In genomic region chr19:1276620-1277007, GRCh38 we compare ENCODE assay signal across 8 cellular contexts. TPM values are rescaled to one million over a fixed set of nuclear protein-coding genes. Genes with fewer than 3 reads are reported as not detected.
DNase-seq lines count a peak whose midpoint lies in the region; ATAC-seq lines count a peak whose summit lies in the region.

No MANE protein-coding gene starts in this region.

- CTCF ChIA-PET in activated CD4-positive, alpha-beta T cell treated with anti-CD3 and anti-CD28 coated beads, Interleukin-2, amount 10 ng/mL, durations not matched to agents 7 days and 5 days (lab: Charles Lee) = interaction anchor here (0.7 to 1.8 kb wide), 2 partner anchors 10 to 107 kb away, joined by 3 to 12 read pairs; partner anchors contain the start of gene NDUFS7

- no peaks in the 10 kb centered on the region for H3K9me3 Mint-ChIP-seq in activated CD4-positive, alpha-beta T cell treated with anti-CD3 and anti-CD28 coated beads, Interleukin-2, amount 10 ng/mL, durations not matched to agents 7 days and 5 days
- no peaks in the 10 kb centered on the region for H3K9me3 Mint-ChIP-seq in activated T-cell treated with anti-CD3 and anti-CD28 coated beads, Interleukin-2, amount 50 U/mL, for 4 hours

- H3K4me3 ChIP-seq in iPS-18c (ENCODE audit: insufficient read depth, low read depth, low read length) = peak overlapping the region; percentile 89

- ATAC-seq in activated T-cell treated with anti-CD3 and anti-CD28 coated beads, Interleukin-2, amount 50 U/mL, for 4 hours = no peak
- ATAC-seq in HG03432 (IDR thresholded peaks at IDR 0.05; ENCODE audit: unreplicated experiment) = no peak

- H3K27me3 Mint-ChIP-seq in activated CD4-positive, alpha-beta T cell treated with anti-CD3 and anti-CD28 coated beads, Interleukin-2, amount 10 ng/mL, durations not matched to agents 7 days and 5 days = no peaks in the 10 kb centered on the region
- H3K27me3 Mint-ChIP-seq in activated T-cell treated with anti-CD3 and anti-CD28 coated beads, Interleukin-2, amount 50 U/mL, for 4 hours (ENCODE audit: low read depth) = no peaks in the 10 kb centered on the region

- H3K9me3 ChIP-seq in iPS-18c (ENCODE audit: control insufficient read depth, insufficient read depth, low read length) = no peaks in the 10 kb centered on the region

- peak overlapping the region; percentile 88 for H3K4me3 Mint-ChIP-seq in activated CD4-positive, alpha-beta T cell treated with anti-CD3 and anti-CD28 coated beads, Interleukin-2, amount 10 ng/mL, durations not matched to agents 7 days and 5 days
- H3K4me3 Mint-ChIP-seq in activated T-cell treated with anti-CD3 and anti-CD28 coated beads, Interleukin-2, amount 50 U/mL, for 4 hours = peak overlapping the region; percentile 89

- H3K27ac Mint-ChIP-seq in activated CD4-positive, alpha-beta T cell treated with anti-CD3 and anti-CD28 coated beads, Interleukin-2, amount 10 ng/mL, durations not matched to agents 7 days and 5 days = peak overlapping the region; percentile 97

- H3K4me1 Mint-ChIP-seq in activated CD4-positive, alpha-beta T cell treated with anti-CD3 and anti-CD28 coated beads, Interleukin-2, amount 10 ng/mL, durations not matched to agents 7 days and 5 days = peaks cover 45% of the 10 kb centered on the region
- H3K4me1 Mint-ChIP-seq in activated T-cell treated with anti-CD3 and anti-CD28 coated beads, Interleukin-2, amount 50 U/mL, for 4 hours (ENCODE audit: low read depth) = peaks cover 37% of the 10 kb centered on the region

- peak overlapping the region; percentile 98 for H3K27ac ChIP-seq in temporal lobe (ENCODE audit: low read depth, low read length)

- POLR2A ChIA-PET in activated CD4-positive, alpha-beta T cell treated with anti-CD3 and anti-CD28 coated beads, Interleukin-2, amount 10 ng/mL, durations not matched to agents 7 days and 5 days (lab: Charles Lee) = no interaction called here

- peak; percentile 47 for DNase-seq in activated CD4-positive, alpha-beta T cell treated with anti-CD3 and anti-CD28 coated beads, Interleukin-2, amount 10 ng/mL, durations not matched to agents 7 days and 5 days
- DNase-seq in activated CD4-positive, alpha-beta T cell treated with anti-CD3 and anti-CD28 coated beads, Interleukin-2, amount 50 U/mL, for 4 hours = no peak
- no peak for DNase-seq in activated T-cell treated with anti-CD3 and anti-CD28 coated beads, Interleukin-2, amount 50 U/mL, for 4 hours
- DNase-seq in middle frontal gyrus (ENCODE audit: extremely low spot score, low spot score) (no peak), NCI-H2029 treated with DMSO at 0.1 percent for 48 hours (lab: John Stamatoyannopoulos, UW) (no peak)

- H3K36me3 Mint-ChIP-seq in activated CD4-positive, alpha-beta T cell treated with anti-CD3 and anti-CD28 coated beads, Interleukin-2, amount 10 ng/mL, durations not matched to agents 7 days and 5 days (ENCODE audit: low read depth) = peaks cover 46% of the 10 kb centered on the region
- H3K36me3 Mint-ChIP-seq in activated T-cell treated with anti-CD3 and anti-CD28 coated beads, Interleukin-2, amount 50 U/mL, for 4 hours (ENCODE audit: insufficient read depth) = peaks cover 34% of the 10 kb centered on the region

RNA-seq across cellular contexts. Expression of gene FAM174C, which starts 1.3 kb away (rescaled TPM):
- total RNA-seq in activated CD4-positive, alpha-beta T cell treated with anti-CD3 and anti-CD28 coated beads, Interleukin-2, amount 10 ng/mL, durations not matched to agents 7 days and 5 days = 10 to 100 TPM; 47.8 to 51.5 TPM
- 100 to 1,000 TPM; 189 to 199 (median 194) TPM for total RNA-seq in activated T-cell treated with anti-CD3 and anti-CD28 coated beads, Interleukin-2, amount 50 U/mL, for 4 hours
- total RNA-seq in temporal lobe = 8.9 TPM

RNA-seq across cellular contexts. Expression of gene CIRBP, which starts 7.5 kb away (rescaled TPM):
- total RNA-seq in activated CD4-positive, alpha-beta T cell treated with anti-CD3 and anti-CD28 coated beads, Interleukin-2, amount 10 ng/mL, durations not matched to agents 7 days and 5 days = 100 to 1,000 TPM; 169 to 224 TPM
- 100 to 1,000 TPM; 269 to 294 (median 285) TPM for total RNA-seq in activated T-cell treated with anti-CD3 and anti-CD28 coated beads, Interleukin-2, amount 50 U/mL, for 4 hours
- total RNA-seq in temporal lobe = 289 TPM

RNA-seq across cellular contexts. Expression of gene EFNA2, which starts 9.1 kb away (rescaled TPM):
- total RNA-seq in activated CD4-positive, alpha-beta T cell treated with anti-CD3 and anti-CD28 coated beads, Interleukin-2, amount 10 ng/mL, durations not matched to agents 7 days and 5 days = not detected
- not detected for total RNA-seq in activated T-cell treated with anti-CD3 and anti-CD28 coated beads, Interleukin-2, amount 50 U/mL, for 4 hours
- total RNA-seq in temporal lobe = 4.9 TPM

RNA-seq across cellular contexts. Expression of gene MIDN, which starts 28.2 kb away (rescaled TPM):
- 10 to 100 TPM; 58.0 to 65.7 TPM for total RNA-seq in activated CD4-positive, alpha-beta T cell treated with anti-CD3 and anti-CD28 coated beads, Interleukin-2, amount 10 ng/mL, durations not matched to agents 7 days and 5 days
- total RNA-seq in activated T-cell treated with anti-CD3 and anti-CD28 coated beads, Interleukin-2, amount 50 U/mL, for 4 hours = 10 to 100 TPM; 63.2 to 70.0 (median 68.7) TPM
- total RNA-seq in temporal lobe = 22.6 TPM

RNA-seq across cellular contexts. Expression of gene ATP5F1D, which starts 35.1 kb away (rescaled TPM):
- 100 to 1,000 TPM; 151 to 166 TPM for total RNA-seq in activated CD4-positive, alpha-beta T cell treated with anti-CD3 and anti-CD28 coated beads, Interleukin-2, amount 10 ng/mL, durations not matched to agents 7 days and 5 days
- total RNA-seq in activated T-cell treated with anti-CD3 and anti-CD28 coated beads, Interleukin-2, amount 50 U/mL, for 4 hours = 100 to 1,000 TPM; 259 to 434 (median 312) TPM
- 27.5 TPM for total RNA-seq in temporal lobe
